Comparison of ENCODE assay signal across 36 cellular contexts in genomic region chr2:6777626-6778025, GRCh38.
"Had no signal": no experiment of that assay in that cellular context is flagged by ENCODE, and none has a peak within 500 bp of the region (broad histone marks: within the 10 kb centered on the region; RNA-seq: fewer than 3 reads in every experiment).

No MANE protein-coding gene starts in this region.

- H3K4me3 Mint-ChIP-seq: activated B cell treated with CpG ODN at 0.5 μM for 24 hours; activated CD4-positive, alpha-beta memory T cell treated with anti-CD3 and anti-CD28 coated beads for 36 hours; activated CD4-positive, alpha-beta T cell treated with anti-CD3 and anti-CD28 coated beads, Interleukin-2, amount 10 ng/mL, durations not matched to agents 24 days and 14 days; activated CD8-positive, alpha-beta T cell treated with anti-CD3 and anti-CD28 coated beads for 36 hours; activated naive CD4-positive, alpha-beta T cell treated with anti-CD3 and anti-CD28 coated beads for 36 hours; activated naive CD8-positive, alpha-beta T cell treated with anti-CD3 and anti-CD28 coated beads for 36 hours; activated T-cell treated with anti-CD3 and anti-CD28 coated beads, Interleukin-2, amount 50 U/mL, for 4 hours; activated T-cell treated with anti-CD3 and anti-CD28 coated beads, Interleukin-2, amount 50 U/mL, for 72 hours; activated T-helper 1 cell treated with anti-CD3 and anti-CD28 coated beads, Interleukin-12 subunit alpha, Interleukin-12 subunit beta, Interleukin-2, Interleukin-4 antibody, amounts not matched to agents 30 ng/mL and 10 ng/mL and 1 ng/mL, durations not matched to agents 14 hours and 24 hours and 36 hours; activated T-helper 17 cell treated with anti-CD3 and anti-CD28 coated beads, Interleukin-2, amount 50 U/mL, for 72 hours; T-helper 1 cell treated with Interleukin-12 subunit alpha and Interleukin-12 subunit beta and Interleukin-4 antibody, amounts not matched to agents 30 μg/mL and 1 μg/mL, for 36 hours; T-helper 2 cell treated with Interferon-gamma antibody and Interleukin-4, amounts not matched to agents 5 μg/mL and 100 μg/mL, for 36 hours had no signal

- H3K9me3 Mint-ChIP-seq: activated B cell treated with CpG ODN at 0.5 μM for 24 hours; activated CD4-positive, alpha-beta memory T cell treated with anti-CD3 and anti-CD28 coated beads for 36 hours; activated CD4-positive, alpha-beta T cell treated with anti-CD3 and anti-CD28 coated beads, Interleukin-2, amount 10 ng/mL, durations not matched to agents 24 days and 14 days; activated CD8-positive, alpha-beta T cell treated with anti-CD3 and anti-CD28 coated beads for 36 hours; activated naive CD4-positive, alpha-beta T cell treated with anti-CD3 and anti-CD28 coated beads for 36 hours; activated naive CD8-positive, alpha-beta T cell treated with anti-CD3 and anti-CD28 coated beads for 36 hours; activated T-cell treated with anti-CD3 and anti-CD28 coated beads, Interleukin-2, amount 50 U/mL, for 4 hours; activated T-cell treated with anti-CD3 and anti-CD28 coated beads, Interleukin-2, amount 50 U/mL, for 72 hours; activated T-helper 1 cell treated with anti-CD3 and anti-CD28 coated beads, Interleukin-12 subunit alpha, Interleukin-12 subunit beta, Interleukin-2, Interleukin-4 antibody, amounts not matched to agents 30 ng/mL and 10 ng/mL and 1 ng/mL, durations not matched to agents 14 hours and 24 hours and 36 hours; activated T-helper 17 cell treated with anti-CD3 and anti-CD28 coated beads, Interleukin-2, amount 50 U/mL, for 72 hours; T-helper 1 cell treated with Interleukin-12 subunit alpha and Interleukin-12 subunit beta and Interleukin-4 antibody, amounts not matched to agents 30 μg/mL and 1 μg/mL, for 36 hours; T-helper 2 cell treated with Interferon-gamma antibody and Interleukin-4, amounts not matched to agents 5 μg/mL and 100 μg/mL, for 36 hours had no signal

- H3K4me1 Mint-ChIP-seq: activated T-helper 17 cell treated with anti-CD3 and anti-CD28 coated beads, Interleukin-2, amount 50 U/mL, for 72 hours had no signal

- H3K36me3 Mint-ChIP-seq: activated CD4-positive, alpha-beta memory T cell treated with anti-CD3 and anti-CD28 coated beads for 36 hours; activated naive CD4-positive, alpha-beta T cell treated with anti-CD3 and anti-CD28 coated beads, Interleukin-2, amount 50 U/mL, for 72 hours; activated naive CD8-positive, alpha-beta T cell treated with anti-CD3 and anti-CD28 coated beads for 36 hours had no signal

- H3K4me1 ChIP-seq: breast epithelium had no signal

- H3K27me3 ChIP-seq: body of pancreas, brain microvascular endothelial cell had no signal

- DNase-seq: activated B cell treated with CpG ODN at 0.5 μM for 24 hours; activated CD4-positive, alpha-beta memory T cell treated with anti-CD3 and anti-CD28 coated beads for 36 hours; activated CD4-positive, alpha-beta T cell treated with anti-CD3 and anti-CD28 coated beads for 4 hours; activated CD4-positive, alpha-beta T cell treated with anti-CD3 and anti-CD28 coated beads, Interleukin-2, amount 10 ng/mL, durations not matched to agents 24 days and 14 days; activated CD4-positive, alpha-beta T cell treated with anti-CD3 and anti-CD28 coated beads, Interleukin-2, amount 50 U/mL, for 1 hour; activated CD4-positive, alpha-beta T cell treated with anti-CD3 and anti-CD28 coated beads, Interleukin-2, amount 50 U/mL, for 4 hours; activated CD4-positive, CD25-positive, alpha-beta regulatory T cell treated with anti-CD3 and anti-CD28 coated beads, Interleukin-2, amount 50 U/mL, for 72 hours; activated CD8-positive, alpha-beta memory T cell treated with anti-CD3 and anti-CD28 coated beads for 24 hours; activated CD8-positive, alpha-beta memory T cell treated with anti-CD3 and anti-CD28 coated beads, Interleukin-2, amount 50 U/mL, for 4 hours; activated CD8-positive, alpha-beta T cell treated with anti-CD3 and anti-CD28 coated beads for 36 hours; activated effector memory CD4-positive, alpha-beta T cell treated with anti-CD3 and anti-CD28 coated beads, Interleukin-2, amount 50 U/mL, for 16 hours; activated gamma-delta T cell treated with Interleukin-2 at 50 U/mL for 16 hours; activated naive CD4-positive, alpha-beta T cell; activated naive CD4-positive, alpha-beta T cell treated with anti-CD3 and anti-CD28 coated beads for 36 hours; activated naive CD4-positive, alpha-beta T cell treated with anti-CD3 and anti-CD28 coated beads, Interleukin-2, amount 50 U/mL, for 16 hours; activated naive CD8-positive, alpha-beta T cell treated with anti-CD3 and anti-CD28 coated beads for 36 hours; activated T-cell treated with anti-CD3 and anti-CD28 coated beads for 4 hours; activated T-cell treated with anti-CD3 and anti-CD28 coated beads, Interleukin-2, amount 50 U/mL, for 1 hour; activated T-cell treated with anti-CD3 and anti-CD28 coated beads, Interleukin-2, amount 50 U/mL, for 4 hours; activated T-cell treated with anti-CD3 and anti-CD28 coated beads, Interleukin-2, amount 50 U/mL, for 72 hours; adrenal gland; amniotic stem cell; aorta; body of pancreas; brain microvascular endothelial cell; central memory CD4-positive, alpha-beta T cell; T-helper 1 cell; T-helper 2 cell; T-helper 9 cell had no signal

- ATAC-seq: activated CD8-positive, alpha-beta T cell treated with anti-CD3 and anti-CD28 coated beads for 36 hours; activated naive CD4-positive, alpha-beta T cell treated with anti-CD3 and anti-CD28 coated beads, Interleukin-2, amount 50 U/mL, for 72 hours; activated T-cell treated with anti-CD3 and anti-CD28 coated beads, Interleukin-2, amount 50 U/mL, for 4 hours; activated T-cell treated with anti-CD3 and anti-CD28 coated beads, Interleukin-2, amount 50 U/mL, for 72 hours; activated T-helper 17 cell treated with anti-CD3 and anti-CD28 coated beads, Interleukin-2, amount 50 U/mL, for 72 hours; body of pancreas had no signal

- H3K27ac Mint-ChIP-seq: activated B cell treated with CpG ODN at 0.5 μM for 24 hours; activated CD4-positive, alpha-beta memory T cell treated with anti-CD3 and anti-CD28 coated beads for 36 hours; activated CD4-positive, alpha-beta T cell treated with anti-CD3 and anti-CD28 coated beads, Interleukin-2, amount 10 ng/mL, durations not matched to agents 24 days and 14 days; activated CD8-positive, alpha-beta T cell treated with anti-CD3 and anti-CD28 coated beads for 36 hours; activated naive CD4-positive, alpha-beta T cell treated with anti-CD3 and anti-CD28 coated beads for 36 hours; activated naive CD4-positive, alpha-beta T cell treated with anti-CD3 and anti-CD28 coated beads, Interleukin-2, amount 50 U/mL, for 72 hours; activated naive CD8-positive, alpha-beta T cell treated with anti-CD3 and anti-CD28 coated beads for 36 hours; activated T-cell treated with anti-CD3 and anti-CD28 coated beads, Interleukin-2, amount 50 U/mL, for 72 hours; activated T-helper 1 cell treated with anti-CD3 and anti-CD28 coated beads, Interleukin-12 subunit alpha, Interleukin-12 subunit beta, Interleukin-2, Interleukin-4 antibody, amounts not matched to agents 30 ng/mL and 10 ng/mL and 1 ng/mL, durations not matched to agents 14 hours and 24 hours and 36 hours; activated T-helper 17 cell treated with anti-CD3 and anti-CD28 coated beads, Interleukin-2, amount 50 U/mL, for 72 hours; T-helper 1 cell treated with Interleukin-12 subunit alpha and Interleukin-12 subunit beta and Interleukin-4 antibody, amounts not matched to agents 30 μg/mL and 1 μg/mL, for 36 hours; T-helper 2 cell treated with Interferon-gamma antibody and Interleukin-4, amounts not matched to agents 5 μg/mL and 100 μg/mL, for 36 hours had no signal

- H3K27ac ChIP-seq: adrenal gland, body of pancreas, brain microvascular endothelial cell, breast epithelium, VCaP had no signal

- H3K36me3 ChIP-seq: adrenal gland, brain microvascular endothelial cell, breast epithelium had no signal

- H3K9me3 ChIP-seq: adrenal gland, body of pancreas, breast epithelium had no signal

- H3K4me3 ChIP-seq: adrenal gland, body of pancreas, breast epithelium had no signal
